ENCODE assay signal across 9 cellular contexts in genomic region chr1:24517898-24518297, GRCh38. TPM values are rescaled to one million over a fixed set of nuclear protein-coding genes. Genes with fewer than 3 reads are reported as not detected.
"Had no signal": no experiment of that assay in that cellular context is flagged by ENCODE, and none has a peak within 500 bp of the region (broad histone marks: within the 10 kb centered on the region; RNA-seq: fewer than 3 reads in every experiment).

No MANE protein-coding gene starts in this region.

- ATAC-seq: GM23338 had no signal

- H3K4me3 ChIP-seq: GM23338 had no signal

- H3K4me2 ChIP-seq: GM23338 had no signal

- H2AFZ ChIP-seq: GM23338 had no signal

- DNase-seq: H9, HCEC 1CT, HFFc6, KG1 had no signal

- FAIRE-seq: H1, H54, HTR-8/SVneo had no signal

- H3K27me3 Mint-ChIP-seq: IgD-negative memory B cell had no signal

- H3K27ac Mint-ChIP-seq: GM23338, H9, HFFc6, IgD-negative memory B cell had no signal

- H3K4me3 Mint-ChIP-seq: GM23338, H9, HFFc6, IgD-negative memory B cell had no signal

- H3K9me3 Mint-ChIP-seq: GM23338, H9, HFFc6 had no signal

RNA-seq across cellular contexts. Expression of gene NCMAP, which starts 38.0 kb away (rescaled TPM):
- total RNA-seq: HFFc6 had no signal
- polyA plus RNA-seq: IgD-negative memory B cell had no signal
